ENCODE assay signal across 11 cellular contexts in the genomic region with DNA sequence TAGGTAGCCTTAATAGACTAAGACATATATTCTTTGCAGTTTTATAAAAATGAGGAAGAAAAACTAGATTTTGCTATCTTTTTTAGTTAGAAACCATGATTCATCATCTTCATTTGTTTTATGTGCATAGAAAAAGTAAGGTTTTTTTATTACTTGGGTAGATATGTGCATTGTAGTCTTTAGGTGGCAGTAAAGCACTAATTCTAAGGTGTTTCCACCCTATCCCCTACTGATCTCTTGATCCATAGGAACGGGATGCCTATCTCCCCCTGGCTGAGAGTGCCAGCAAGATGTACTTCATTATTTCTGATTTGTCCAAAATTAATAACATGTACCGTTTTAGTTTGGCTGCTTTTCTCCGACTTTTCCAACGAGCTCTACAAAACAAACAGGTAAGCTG.
DNase-seq lines count a peak whose midpoint lies in the region; ATAC-seq and TF ChIP-seq lines count a peak whose summit lies in the region.
"Had no signal": no experiment of that assay in that cellular context is flagged by ENCODE, and none has a peak within 500 bp of the region (broad histone marks: within the 10 kb centered on the region; RNA-seq: fewer than 3 reads in every experiment).

No MANE protein-coding gene starts in this region.

- ATAC-seq in GM18519 (IDR thresholded peaks at IDR 0.05; ENCODE audit: low FRiP score, unreplicated experiment) = no peak
- ATAC-seq in HG02642 (IDR thresholded peaks at IDR 0.05; ENCODE audit: poor library complexity, unreplicated experiment) = no peak
- ATAC-seq in GM21737 (IDR thresholded peaks at IDR 0.05; ENCODE audit: unreplicated experiment) = no peak
- ATAC-seq: activated CD8-positive, alpha-beta T cell treated with anti-CD3 and anti-CD28 coated beads, Interleukin-2, amount 10 ng/mL, durations not matched to agents 7 days and 5 days had no signal

- peak; percentile 39 for DNase-seq in NCI-H510A treated with DMSO at 0.1 percent for 48 hours (lab: John Stamatoyannopoulos, UW)
- DNase-seq in NCI-H510A (lab: John Stamatoyannopoulos, UW) = no peak
- DNase-seq in NCI-H82 (lab: John Stamatoyannopoulos, UW) = peak; percentile 59
- peak; percentile 57 for DNase-seq in choroid plexus epithelial cell (ENCODE audit: low read depth)
- peak; percentile 27 for DNase-seq in renal cortical epithelial cell (ENCODE audit: low read depth)
- DNase-seq: activated CD8-positive, alpha-beta T cell treated with anti-CD3 and anti-CD28 coated beads, Interleukin-2, amount 10 ng/mL, durations not matched to agents 7 days and 5 days; CD4-positive, alpha-beta T cell; NCI-H1694 treated with DMSO at 0.1 percent for 48 hours had no signal

- H3K4me3 ChIP-seq in choroid plexus epithelial cell (ENCODE audit: low read depth, low read length) = no peak overlapping the region

- peak; percentile 54 for TF ChIP-seq CTCF in choroid plexus epithelial cell (conservative IDR thresholded peaks at IDR 0.05; ENCODE audit: low read depth, low read length)
